Comparison of ENCODE assay signal across 17 cellular contexts in the genomic region with DNA sequence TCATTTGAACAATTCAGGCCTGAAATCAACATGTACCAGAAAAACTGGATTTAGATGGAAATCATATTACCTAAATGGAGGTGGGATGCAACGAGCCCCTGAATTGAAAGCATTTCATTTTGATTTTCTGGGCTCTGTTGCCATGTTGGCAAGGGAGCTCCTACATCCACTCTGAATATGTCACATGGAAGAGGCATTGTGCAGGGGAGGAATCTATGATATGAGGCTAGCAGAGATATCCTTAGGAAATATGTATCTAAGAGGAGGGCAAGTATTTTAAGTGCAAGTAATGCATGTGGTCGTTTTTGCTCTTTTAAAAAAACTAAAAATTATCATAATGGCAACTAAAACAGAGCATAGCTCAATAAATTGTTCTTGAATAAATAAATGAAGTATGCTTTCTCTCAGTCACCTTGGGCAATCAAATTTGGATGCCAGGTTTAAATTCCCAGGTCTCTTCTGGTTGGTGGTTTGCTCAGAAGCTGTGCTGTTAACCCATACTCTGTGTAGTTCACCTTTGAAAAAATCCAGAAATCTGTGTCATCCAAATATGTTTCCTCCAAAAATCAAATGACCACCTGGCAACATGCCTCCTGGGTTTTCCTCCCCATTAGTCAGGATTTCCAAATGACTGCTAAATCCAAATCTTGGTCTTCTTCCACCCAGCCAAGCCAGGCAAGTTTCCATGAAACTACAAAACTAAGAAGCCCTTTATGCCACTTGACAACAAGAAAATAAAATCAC. TPM values are rescaled to one million over a fixed set of nuclear protein-coding genes. Genes with fewer than 3 reads are reported as not detected.
DNase-seq lines count a peak whose midpoint lies in the region; ATAC-seq and TF ChIP-seq lines count a peak whose summit lies in the region.
"Had no signal": no experiment of that assay in that cellular context is flagged by ENCODE, and none has a peak within 500 bp of the region (broad histone marks: within the 10 kb centered on the region; RNA-seq: fewer than 3 reads in every experiment).

No MANE protein-coding gene starts in this region.

- peaks cover 4% of the 10 kb centered on the region for H3K4me1 ChIP-seq in smooth muscle cell (ENCODE audit: low read depth)

- DNase-seq in MG63, result peak; percentile 64
- DNase-seq in dermis microvascular lymphatic vessel endothelial cell (ENCODE audit: low read depth in 2 of 2), result peak; percentile 13 to 72
- no peak for DNase-seq in left lobe of liver (ENCODE audit: low spot score)
- no peak for DNase-seq in SHP77 treated with DMSO at 0.1 percent for 48 hours (lab: John Stamatoyannopoulos, UW)
- no peak for DNase-seq in smooth muscle cell (lab: John Stamatoyannopoulos, UW; ENCODE audit: unreplicated experiment)
- no peak for DNase-seq in NCI-H1417 (lab: John Stamatoyannopoulos, UW)
- DNase-seq: ACHN; CD4-positive, alpha-beta memory T cell; Karpas-422; NCI-H1417 treated with DMSO at 0.1 percent for 48 hours; NCI-H2029; NCI-H2171 treated with DMSO at 0.1 percent for 48 hours; NCI-H510A; SJCRH30 had no signal

- WGBS in smooth muscle cell (ENCODE audit: low lambda C conversion rate), result 91% methylated on average over 2 of the region's 2 CpGs

- H3K4me2 ChIP-seq in smooth muscle cell, result no peak overlapping the region

- H3K79me2 ChIP-seq in smooth muscle cell (ENCODE audit: low read depth), result no peaks in the 10 kb centered on the region

- H3K27ac ChIP-seq in 22Rv1, result peak overlapping the region; percentile 32; the same call in 1 of the 2 replicates
- H3K27ac ChIP-seq in smooth muscle cell (ENCODE audit: low read depth), result no peak overlapping the region
- H3K27ac ChIP-seq: SJCRH30 had no signal

- TF ChIP-seq CTCF in 22Rv1 (IDR thresholded peaks at IDR 0.05) (no peak), smooth muscle cell (IDR thresholded peaks at IDR 0.05; ENCODE audit: borderline replicate concordance, insufficient read depth, poor library complexity, severe bottlenecking) (no peak)

- no peaks in the 10 kb centered on the region for H3F3A ChIP-seq in smooth muscle cell (ENCODE audit: low read depth)

- H3K9ac ChIP-seq in smooth muscle cell (ENCODE audit: low read depth), result no peak overlapping the region

- peak; percentile 58 for ATAC-seq in left lobe of liver
- no peak for ATAC-seq in GM18870 (IDR thresholded peaks at IDR 0.05; ENCODE audit: unreplicated experiment)
- ATAC-seq: HCT116 had no signal

- H3K36me3 ChIP-seq in MG63, result no peaks in the 10 kb centered on the region
- no peaks in the 10 kb centered on the region for H3K36me3 ChIP-seq in smooth muscle cell (ENCODE audit: low read depth)
- H3K36me3 ChIP-seq: SJCRH30 had no signal

- H3K9me3 ChIP-seq in MG63 (no peaks in the 10 kb centered on the region), smooth muscle cell (replicated peaks; ENCODE audit: low read depth) (no peaks in the 10 kb centered on the region)
- H3K9me3 ChIP-seq: SJCRH30 had no signal

- no peaks in the 10 kb centered on the region for H4K20me1 ChIP-seq in smooth muscle cell (ENCODE audit: low read depth)

- H3K27me3 ChIP-seq in MG63 (no peaks in the 10 kb centered on the region), smooth muscle cell (ENCODE audit: low read depth) (peaks cover 31% of the 10 kb centered on the region)
- H3K27me3 ChIP-seq: SJCRH30 had no signal

- no peak overlapping the region for H2AFZ ChIP-seq in smooth muscle cell (ENCODE audit: low read depth)

- H3K4me3 ChIP-seq in MG63, result no peak overlapping the region
- H3K4me3 ChIP-seq in smooth muscle cell, result no peak overlapping the region
- H3K4me3 ChIP-seq: SJCRH30 had no signal

RNA-seq across cellular contexts. Expression of gene LGALSL, which starts 6.5 kb away (rescaled TPM):
- total RNA-seq in MG63 (2014; rRNA removed; shearing (Covaris generic); ENCODE audit: low replicate concordance), result 4.5 and 8.8 TPM in 2 replicates
- total RNA-seq in dermis microvascular lymphatic vessel endothelial cell (2.3 and 3.8 TPM in 2 replicates), left lobe of liver (5.5 TPM), smooth muscle cell (9.4 and 13.9 TPM in 2 replicates)
- polyA plus RNA-seq in smooth muscle cell, result 8.1 and 9.9 TPM in 2 replicates

Comparison
In these comparisons a context has a peak if more than half of its experiments do, and no peak if none do; other contexts are left out.
1. DNase-seq: peak in MG63 (single experiment) and dermis microvascular lymphatic vessel endothelial cell (2 of 2); none in left lobe of liver (single experiment), SHP77 treated with DMSO at 0.1 percent for 48 hours (single experiment), smooth muscle cell (single experiment) and NCI-H1417 (0 of 3).